In genomic region chr16:85423186-85423550, GRCh38 we compare ENCODE assay signal across 16 cellular contexts.
A peak's percentile ranks its signal among the peaks of the same experiment; 100 is the strongest.
DNase-seq lines count a peak whose midpoint lies in the region; TF ChIP-seq lines count a peak whose summit lies in the region.
"Had no signal": no experiment of that assay in that cellular context is flagged by ENCODE, and none has a peak within 500 bp of the region (broad histone marks: within the 10 kb centered on the region; RNA-seq: fewer than 3 reads in every experiment).

No MANE protein-coding gene starts in this region.

- H3K9me3 ChIP-seq in BE2C, result no peaks in the 10 kb centered on the region
- H3K9me3 ChIP-seq: gastrocnemius medialis, sigmoid colon, tibial artery had no signal

- H3K4me1 Mint-ChIP-seq in endothelial cell (ENCODE audit: unreplicated experiment) (peaks cover 2% of the 10 kb centered on the region), nephron progenitor cell (peaks cover 30% of the 10 kb centered on the region)

- H3K27me3 Mint-ChIP-seq in endothelial cell (ENCODE audit: unreplicated experiment) (peaks cover 3% of the 10 kb centered on the region), nephron progenitor cell (ENCODE audit: low read depth, poor library complexity) (peaks cover 77% of the 10 kb centered on the region)

- no peaks in the 10 kb centered on the region for H3K9me3 Mint-ChIP-seq in endothelial cell (ENCODE audit: unreplicated experiment)
- no peaks in the 10 kb centered on the region for H3K9me3 Mint-ChIP-seq in nephron progenitor cell
- H3K9me3 Mint-ChIP-seq: activated T-cell treated with anti-CD3 and anti-CD28 coated beads, Interleukin-2, amount 50 U/mL, for 72 hours; stimulated activated memory B cell treated with anti-CD40 and anti-IgM and Interleukin-4, amounts not matched to agents 10 μg/mL and 1 μg/mL and 100 μg/mL, for 72 hours; T-cell had no signal

- no peaks in the 10 kb centered on the region for H3K27me3 ChIP-seq in BE2C
- H3K27me3 ChIP-seq: gastrocnemius medialis, sigmoid colon, tibial artery had no signal

- no peak overlapping the region for H3K27ac Mint-ChIP-seq in endothelial cell (ENCODE audit: unreplicated experiment)
- H3K27ac Mint-ChIP-seq in nephron progenitor cell, result no peak overlapping the region
- H3K27ac Mint-ChIP-seq: activated T-cell treated with anti-CD3 and anti-CD28 coated beads, Interleukin-2, amount 50 U/mL, for 72 hours; stimulated activated memory B cell treated with anti-CD40 and anti-IgM and Interleukin-4, amounts not matched to agents 10 μg/mL and 1 μg/mL and 100 μg/mL, for 72 hours; T-cell had no signal

- no peak overlapping the region for H3K4me3 Mint-ChIP-seq in endothelial cell (ENCODE audit: unreplicated experiment)
- no peak overlapping the region for H3K4me3 Mint-ChIP-seq in nephron progenitor cell
- H3K4me3 Mint-ChIP-seq: activated T-cell treated with anti-CD3 and anti-CD28 coated beads, Interleukin-2, amount 50 U/mL, for 72 hours; stimulated activated memory B cell treated with anti-CD40 and anti-IgM and Interleukin-4, amounts not matched to agents 10 μg/mL and 1 μg/mL and 100 μg/mL, for 72 hours; T-cell had no signal

- DNase-seq in BE2C, result peak; percentile 8
- DNase-seq in COLO668 (lab: John Stamatoyannopoulos, UW; ENCODE audit: unreplicated experiment), result peak; percentile 83
- peak; percentile 2 for DNase-seq in endothelial cell (ENCODE audit: low spot score)
- DNase-seq in nephron progenitor cell, result peak; percentile 3
- no peak for DNase-seq in HPDE6-E6E7 (ENCODE audit: extremely low spot score)
- no peak for DNase-seq in NCI-H2227 treated with DMSO at 0.1 percent for 48 hours (lab: John Stamatoyannopoulos, UW)
- DNase-seq in AG08395 (ENCODE audit: low spot score), result no peak
- DNase-seq: activated CD4-positive, alpha-beta T cell treated with anti-CD3 and anti-CD28 coated beads, Interleukin-2, amount 50 U/mL, for 4 hours; activated T-cell treated with anti-CD3 and anti-CD28 coated beads, Interleukin-2, amount 50 U/mL, for 72 hours; Karpas-422; NCI-H2029 treated with DMSO at 0.1 percent for 48 hours had no signal

- no peaks in the 10 kb centered on the region for H3K36me3 Mint-ChIP-seq in endothelial cell (ENCODE audit: low read depth, unreplicated experiment)
- no peaks in the 10 kb centered on the region for H3K36me3 Mint-ChIP-seq in nephron progenitor cell (ENCODE audit: low read depth)
- H3K36me3 Mint-ChIP-seq: stimulated activated memory B cell treated with anti-CD40 and anti-IgM and Interleukin-4, amounts not matched to agents 10 μg/mL and 1 μg/mL and 100 μg/mL, for 72 hours; T-cell had no signal

- no peak overlapping the region for H3K4me3 ChIP-seq in BE2C (ENCODE audit: low read depth, low read length)
- H3K4me3 ChIP-seq: gastrocnemius medialis, sigmoid colon, tibial artery had no signal

- peaks cover 29% of the 10 kb centered on the region for H3K4me1 ChIP-seq in BE2C

- H3K36me3 ChIP-seq in BE2C, result no peaks in the 10 kb centered on the region
- H3K36me3 ChIP-seq: gastrocnemius medialis, sigmoid colon, tibial artery had no signal

- TF ChIP-seq CTCF in BE2C (IDR thresholded peaks at IDR 0.05; ENCODE audit: low read depth, low read length) (no peak), endothelial cell (IDR thresholded peaks at IDR 0.05; ENCODE audit: unreplicated experiment) (no peak), nephron progenitor cell (IDR thresholded peaks at IDR 0.05) (no peak)

Comparison
In these comparisons a context has a peak if more than half of its experiments do, and no peak if none do; other contexts are left out.
1. DNase-seq: peak in BE2C (single experiment), COLO668 (single experiment), endothelial cell (single experiment) and nephron progenitor cell (single experiment); none in HPDE6-E6E7 (single experiment), NCI-H2227 treated with DMSO at 0.1 percent for 48 hours (single experiment) and AG08395 (single experiment).